ENCODE assay signal across 8 cellular contexts in genomic region chrX:46704767-46705386, GRCh38. TPM values are rescaled to one million over a fixed set of nuclear protein-coding genes. Genes with fewer than 3 reads are reported as not detected.
A peak's percentile ranks its signal among the peaks of the same experiment; 100 is the strongest.
DNase-seq lines count a peak whose midpoint lies in the region; ATAC-seq lines count a peak whose summit lies in the region.

No MANE protein-coding gene starts in this region.

- peaks cover 8% of the 10 kb centered on the region for H3K36me3 Mint-ChIP-seq in activated naive CD8-positive, alpha-beta T cell treated with anti-CD3 and anti-CD28 coated beads, Interleukin-2, amount 10 ng/mL, durations not matched to agents 7 days and 5 days

- peaks cover 24% of the 10 kb centered on the region for H3K4me1 Mint-ChIP-seq in activated naive CD8-positive, alpha-beta T cell treated with anti-CD3 and anti-CD28 coated beads, Interleukin-2, amount 10 ng/mL, durations not matched to agents 7 days and 5 days

- peak overlapping the region; percentile 47 for H3K4me3 Mint-ChIP-seq in activated naive CD8-positive, alpha-beta T cell treated with anti-CD3 and anti-CD28 coated beads, Interleukin-2, amount 10 ng/mL, durations not matched to agents 7 days and 5 days

- H3K27me3 Mint-ChIP-seq in activated naive CD8-positive, alpha-beta T cell treated with anti-CD3 and anti-CD28 coated beads, Interleukin-2, amount 10 ng/mL, durations not matched to agents 7 days and 5 days: no peaks in the 10 kb centered on the region

- DNase-seq in Daoy (ENCODE audit: low read depth): peak; percentile 20
- DNase-seq in activated naive CD8-positive, alpha-beta T cell treated with anti-CD3 and anti-CD28 coated beads, Interleukin-2, amount 10 ng/mL, durations not matched to agents 7 days and 5 days: peak; percentile 33
- DNase-seq in NCI-H187 (lab: John Stamatoyannopoulos, UW): no peak
- no peak for DNase-seq in Right ventricle myocardium superior
- DNase-seq in NCI-H345 (lab: John Stamatoyannopoulos, UW): no peak
- DNase-seq in SKM-1 (lab: John Stamatoyannopoulos, UW; ENCODE audit: unreplicated experiment): no peak

- peak; percentile 80 for ATAC-seq in GM21367 (IDR thresholded peaks at IDR 0.05; ENCODE audit: unreplicated experiment)
- peak; percentile 89 for ATAC-seq in HG03521 (IDR thresholded peaks at IDR 0.05; ENCODE audit: unreplicated experiment)
- ATAC-seq in activated naive CD8-positive, alpha-beta T cell treated with anti-CD3 and anti-CD28 coated beads, Interleukin-2, amount 10 ng/mL, durations not matched to agents 7 days and 5 days (ENCODE audit: low read depth): peak; percentile 98
- ATAC-seq in Right ventricle myocardium superior (ENCODE audit: poor library complexity): no peak

- peaks cover 3% of the 10 kb centered on the region for H3K9me3 Mint-ChIP-seq in activated naive CD8-positive, alpha-beta T cell treated with anti-CD3 and anti-CD28 coated beads, Interleukin-2, amount 10 ng/mL, durations not matched to agents 7 days and 5 days

- H3K27ac Mint-ChIP-seq in activated naive CD8-positive, alpha-beta T cell treated with anti-CD3 and anti-CD28 coated beads, Interleukin-2, amount 10 ng/mL, durations not matched to agents 7 days and 5 days: peak overlapping the region; percentile 91

- POLR2A ChIA-PET in activated naive CD8-positive, alpha-beta T cell treated with anti-CD3 and anti-CD28 coated beads, Interleukin-2, amount 10 ng/mL, durations not matched to agents 7 days and 5 days (lab: Charles Lee): interaction anchor here (1.2 kb wide), 1 partner anchor 54 kb away, joined by 3 read pairs; the partner anchor contains the start of gene SLC9A7

- intact Hi-C loops in Right ventricle myocardium superior (cut with DNase I): no loop called here

RNA-seq across cellular contexts. Expression of gene SLC9A7, which starts 54.0 kb away (rescaled TPM):
- total RNA-seq in Daoy (2014; rRNA removed; shearing (Covaris generic)): 13.1 and 26.8 TPM in 2 replicates
- 1 to 10 TPM; 2.9 to 3.9 TPM for total RNA-seq in activated naive CD8-positive, alpha-beta T cell treated with anti-CD3 and anti-CD28 coated beads, Interleukin-2, amount 10 ng/mL, durations not matched to agents 7 days and 5 days
- 4.4 TPM for total RNA-seq in Right ventricle myocardium superior

Comparison
In these comparisons a context has a peak if more than half of its experiments do, and no peak if none do; other contexts are left out.
1. DNase-seq: peak in Daoy (single experiment) and activated naive CD8-positive, alpha-beta T cell treated with anti-CD3 and anti-CD28 coated beads, Interleukin-2, amount 10 ng/mL, durations not matched to agents 7 days and 5 days (single experiment); none in NCI-H187 (0 of 2), Right ventricle myocardium superior (single experiment), NCI-H345 (single experiment) and SKM-1 (single experiment).